ENCODE assay signal across 1 cellular context in genomic region chr3:119731545-119732343, GRCh38.
TF ChIP-seq lines count a peak whose summit lies in the region.

No MANE protein-coding gene starts in this region.

TF ChIP-seq in H1, 55 proteins besides CTCF, POLR2A, EP300 and RAD21:
- TF ChIP-seq NRF1 (IDR thresholded peaks at IDR 0.05; ENCODE audit: low read depth, low read length) (no peak), SP4 (IDR thresholded peaks at IDR 0.05; ENCODE audit: low read length) (no peak)
